2 cellular contexts compared by ENCODE assay signal in the genomic region with DNA sequence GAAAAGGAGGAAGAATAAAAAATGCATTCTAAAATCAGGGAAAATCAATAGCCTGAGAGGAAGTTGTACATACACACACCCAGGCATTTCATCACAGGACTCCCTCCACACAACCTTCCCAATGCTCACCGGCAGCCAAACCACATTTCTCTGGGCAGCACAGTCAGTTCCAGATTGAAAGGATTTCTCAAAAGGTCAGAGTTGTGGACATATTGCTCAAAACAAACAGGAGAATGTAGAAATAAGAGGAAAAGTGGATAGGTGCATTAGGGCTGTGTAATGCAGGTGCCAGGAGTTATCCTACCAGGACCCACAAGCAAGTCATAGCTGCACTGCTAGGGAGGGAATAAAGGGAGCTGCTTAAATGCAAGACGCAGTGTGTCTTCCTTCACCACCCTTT.
A peak's percentile ranks its signal among the peaks of the same experiment; 100 is the strongest.
TF ChIP-seq lines count a peak whose summit lies in the region.

No MANE protein-coding gene starts in this region.

TF ChIP-seq in liver, 16 proteins besides CTCF, POLR2A, EP300 and RAD21 (continued from another document):
- TF ChIP-seq, protein P1, sequence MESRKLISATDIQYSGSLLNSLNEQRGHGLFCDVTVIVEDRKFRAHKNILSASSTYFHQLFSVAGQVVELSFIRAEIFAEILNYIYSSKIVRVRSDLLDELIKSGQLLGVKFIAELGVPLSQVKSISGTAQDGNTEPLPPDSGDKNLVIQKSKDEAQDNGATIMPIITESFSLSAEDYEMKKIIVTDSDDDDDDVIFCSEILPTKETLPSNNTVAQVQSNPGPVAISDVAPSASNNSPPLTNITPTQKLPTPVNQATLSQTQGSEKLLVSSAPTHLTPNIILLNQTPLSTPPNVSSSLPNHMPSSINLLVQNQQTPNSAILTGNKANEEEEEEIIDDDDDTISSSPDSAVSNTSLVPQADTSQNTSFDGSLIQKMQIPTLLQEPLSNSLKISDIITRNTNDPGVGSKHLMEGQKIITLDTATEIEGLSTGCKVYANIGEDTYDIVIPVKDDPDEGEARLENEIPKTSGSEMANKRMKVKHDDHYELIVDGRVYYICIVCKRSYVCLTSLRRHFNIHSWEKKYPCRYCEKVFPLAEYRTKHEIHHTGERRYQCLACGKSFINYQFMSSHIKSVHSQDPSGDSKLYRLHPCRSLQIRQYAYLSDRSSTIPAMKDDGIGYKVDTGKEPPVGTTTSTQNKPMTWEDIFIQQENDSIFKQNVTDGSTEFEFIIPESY (IDR thresholded peaks at IDR 0.05), result peak; percentile 91
- TF ChIP-seq TAF1 (conservative IDR thresholded peaks at IDR 0.05) (peak; percentile 66), FOXA2 (IDR thresholded peaks at IDR 0.05) (peak; percentile 94), HNF4A (conservative IDR thresholded peaks at IDR 0.05) (peak; percentile 90 to 95), RXRA (IDR thresholded peaks at IDR 0.05) (peak; percentile 95 to 97), HNF4G (IDR thresholded peaks at IDR 0.05) (peak; percentile 85), NR2F2 (IDR thresholded peaks at IDR 0.05) (peak; percentile 98), EGR1 (IDR thresholded peaks at IDR 0.05; ENCODE audit: low read depth in 2 of 2) (peak; percentile 89 to 92)
- TF ChIP-seq, protein P2, sequence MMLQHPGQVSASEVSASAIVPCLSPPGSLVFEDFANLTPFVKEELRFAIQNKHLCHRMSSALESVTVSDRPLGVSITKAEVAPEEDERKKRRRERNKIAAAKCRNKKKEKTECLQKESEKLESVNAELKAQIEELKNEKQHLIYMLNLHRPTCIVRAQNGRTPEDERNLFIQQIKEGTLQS (IDR thresholded peaks at IDR 0.05), result peak; percentile 91
- TF ChIP-seq, protein P3, sequence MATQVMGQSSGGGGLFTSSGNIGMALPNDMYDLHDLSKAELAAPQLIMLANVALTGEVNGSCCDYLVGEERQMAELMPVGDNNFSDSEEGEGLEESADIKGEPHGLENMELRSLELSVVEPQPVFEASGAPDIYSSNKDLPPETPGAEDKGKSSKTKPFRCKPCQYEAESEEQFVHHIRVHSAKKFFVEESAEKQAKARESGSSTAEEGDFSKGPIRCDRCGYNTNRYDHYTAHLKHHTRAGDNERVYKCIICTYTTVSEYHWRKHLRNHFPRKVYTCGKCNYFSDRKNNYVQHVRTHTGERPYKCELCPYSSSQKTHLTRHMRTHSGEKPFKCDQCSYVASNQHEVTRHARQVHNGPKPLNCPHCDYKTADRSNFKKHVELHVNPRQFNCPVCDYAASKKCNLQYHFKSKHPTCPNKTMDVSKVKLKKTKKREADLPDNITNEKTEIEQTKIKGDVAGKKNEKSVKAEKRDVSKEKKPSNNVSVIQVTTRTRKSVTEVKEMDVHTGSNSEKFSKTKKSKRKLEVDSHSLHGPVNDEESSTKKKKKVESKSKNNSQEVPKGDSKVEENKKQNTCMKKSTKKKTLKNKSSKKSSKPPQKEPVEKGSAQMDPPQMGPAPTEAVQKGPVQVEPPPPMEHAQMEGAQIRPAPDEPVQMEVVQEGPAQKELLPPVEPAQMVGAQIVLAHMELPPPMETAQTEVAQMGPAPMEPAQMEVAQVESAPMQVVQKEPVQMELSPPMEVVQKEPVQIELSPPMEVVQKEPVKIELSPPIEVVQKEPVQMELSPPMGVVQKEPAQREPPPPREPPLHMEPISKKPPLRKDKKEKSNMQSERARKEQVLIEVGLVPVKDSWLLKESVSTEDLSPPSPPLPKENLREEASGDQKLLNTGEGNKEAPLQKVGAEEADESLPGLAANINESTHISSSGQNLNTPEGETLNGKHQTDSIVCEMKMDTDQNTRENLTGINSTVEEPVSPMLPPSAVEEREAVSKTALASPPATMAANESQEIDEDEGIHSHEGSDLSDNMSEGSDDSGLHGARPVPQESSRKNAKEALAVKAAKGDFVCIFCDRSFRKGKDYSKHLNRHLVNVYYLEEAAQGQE (IDR thresholded peaks at IDR 0.05), result peak; percentile 49
- TF ChIP-seq, protein P4, sequence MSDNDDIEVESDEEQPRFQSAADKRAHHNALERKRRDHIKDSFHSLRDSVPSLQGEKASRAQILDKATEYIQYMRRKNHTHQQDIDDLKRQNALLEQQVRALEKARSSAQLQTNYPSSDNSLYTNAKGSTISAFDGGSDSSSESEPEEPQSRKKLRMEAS (IDR thresholded peaks at IDR 0.05), result peak; percentile 100

TF ChIP-seq in GM23338, 12 proteins besides CTCF, POLR2A, EP300 and RAD21 (continued from another document):
- TF ChIP-seq, protein P5, sequence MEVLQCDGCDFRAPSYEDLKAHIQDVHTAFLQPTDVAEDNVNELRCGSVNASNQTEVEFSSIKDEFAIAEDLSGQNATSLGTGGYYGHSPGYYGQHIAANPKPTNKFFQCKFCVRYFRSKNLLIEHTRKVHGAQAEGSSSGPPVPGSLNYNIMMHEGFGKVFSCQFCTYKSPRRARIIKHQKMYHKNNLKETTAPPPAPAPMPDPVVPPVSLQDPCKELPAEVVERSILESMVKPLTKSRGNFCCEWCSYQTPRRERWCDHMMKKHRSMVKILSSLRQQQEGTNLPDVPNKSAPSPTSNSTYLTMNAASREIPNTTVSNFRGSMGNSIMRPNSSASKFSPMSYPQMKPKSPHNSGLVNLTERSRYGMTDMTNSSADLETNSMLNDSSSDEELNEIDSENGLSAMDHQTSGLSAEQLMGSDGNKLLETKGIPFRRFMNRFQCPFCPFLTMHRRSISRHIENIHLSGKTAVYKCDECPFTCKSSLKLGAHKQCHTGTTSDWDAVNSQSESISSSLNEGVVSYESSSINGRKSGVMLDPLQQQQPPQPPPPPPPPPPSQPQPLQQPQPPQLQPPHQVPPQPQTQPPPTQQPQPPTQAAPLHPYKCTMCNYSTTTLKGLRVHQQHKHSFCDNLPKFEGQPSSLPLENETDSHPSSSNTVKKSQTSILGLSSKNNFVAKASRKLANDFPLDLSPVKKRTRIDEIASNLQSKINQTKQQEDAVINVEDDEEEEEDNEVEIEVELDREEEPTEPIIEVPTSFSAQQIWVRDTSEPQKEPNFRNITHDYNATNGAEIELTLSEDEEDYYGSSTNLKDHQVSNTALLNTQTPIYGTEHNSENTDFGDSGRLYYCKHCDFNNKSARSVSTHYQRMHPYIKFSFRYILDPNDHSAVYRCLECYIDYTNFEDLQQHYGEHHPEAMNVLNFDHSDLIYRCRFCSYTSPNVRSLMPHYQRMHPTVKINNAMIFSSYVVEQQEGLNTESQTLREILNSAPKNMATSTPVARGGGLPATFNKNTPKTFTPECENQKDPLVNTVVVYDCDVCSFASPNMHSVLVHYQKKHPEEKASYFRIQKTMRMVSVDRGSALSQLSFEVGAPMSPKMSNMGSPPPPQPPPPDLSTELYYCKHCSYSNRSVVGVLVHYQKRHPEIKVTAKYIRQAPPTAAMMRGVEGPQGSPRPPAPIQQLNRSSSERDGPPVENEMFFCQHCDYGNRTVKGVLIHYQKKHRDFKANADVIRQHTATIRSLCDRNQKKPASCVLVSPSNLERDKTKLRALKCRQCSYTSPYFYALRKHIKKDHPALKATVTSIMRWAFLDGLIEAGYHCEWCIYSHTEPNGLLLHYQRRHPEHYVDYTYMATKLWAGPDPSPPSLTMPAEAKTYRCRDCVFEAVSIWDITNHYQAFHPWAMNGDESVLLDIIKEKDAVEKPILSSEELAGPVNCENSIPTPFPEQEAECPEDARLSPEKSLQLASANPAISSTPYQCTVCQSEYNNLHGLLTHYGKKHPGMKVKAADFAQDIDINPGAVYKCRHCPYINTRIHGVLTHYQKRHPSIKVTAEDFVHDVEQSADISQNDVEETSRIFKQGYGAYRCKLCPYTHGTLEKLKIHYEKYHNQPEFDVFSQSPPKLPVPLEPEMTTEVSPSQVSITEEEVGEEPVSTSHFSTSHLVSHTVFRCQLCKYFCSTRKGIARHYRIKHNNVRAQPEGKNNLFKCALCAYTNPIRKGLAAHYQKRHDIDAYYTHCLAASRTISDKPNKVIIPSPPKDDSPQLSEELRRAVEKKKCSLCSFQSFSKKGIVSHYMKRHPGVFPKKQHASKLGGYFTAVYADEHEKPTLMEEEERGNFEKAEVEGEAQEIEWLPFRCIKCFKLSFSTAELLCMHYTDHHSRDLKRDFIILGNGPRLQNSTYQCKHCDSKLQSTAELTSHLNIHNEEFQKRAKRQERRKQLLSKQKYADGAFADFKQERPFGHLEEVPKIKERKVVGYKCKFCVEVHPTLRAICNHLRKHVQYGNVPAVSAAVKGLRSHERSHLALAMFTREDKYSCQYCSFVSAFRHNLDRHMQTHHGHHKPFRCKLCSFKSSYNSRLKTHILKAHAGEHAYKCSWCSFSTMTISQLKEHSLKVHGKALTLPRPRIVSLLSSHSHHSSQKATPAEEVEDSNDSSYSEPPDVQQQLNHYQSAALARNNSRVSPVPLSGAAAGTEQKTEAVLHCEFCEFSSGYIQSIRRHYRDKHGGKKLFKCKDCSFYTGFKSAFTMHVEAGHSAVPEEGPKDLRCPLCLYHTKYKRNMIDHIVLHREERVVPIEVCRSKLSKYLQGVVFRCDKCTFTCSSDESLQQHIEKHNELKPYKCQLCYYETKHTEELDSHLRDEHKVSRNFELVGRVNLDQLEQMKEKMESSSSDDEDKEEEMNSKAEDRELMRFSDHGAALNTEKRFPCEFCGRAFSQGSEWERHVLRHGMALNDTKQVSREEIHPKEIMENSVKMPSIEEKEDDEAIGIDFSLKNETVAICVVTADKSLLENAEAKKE (CRISPR knock-in tag; IDR thresholded peaks at IDR 0.05), result no peak
- no peak for TF ChIP-seq CREB1 (CRISPR knock-in tag; IDR thresholded peaks at IDR 0.05; ENCODE audit: low read depth)
- no peak for TF ChIP-seq ZNF331 (CRISPR knock-in tag; IDR thresholded peaks at IDR 0.05; ENCODE audit: low read depth)
- TF ChIP-seq STAT1 (IDR thresholded peaks at IDR 0.05; ENCODE audit: unreplicated experiment), result no peak
- no peak for TF ChIP-seq EZH2phosphoT487 (IDR thresholded peaks at IDR 0.05; ENCODE audit: unreplicated experiment)
- no peak for TF ChIP-seq JUNB (IDR thresholded peaks at IDR 0.05; ENCODE audit: unreplicated experiment)
- no peak for TF ChIP-seq EZH2 (IDR thresholded peaks at IDR 0.05; ENCODE audit: low read depth, unreplicated experiment)
- TF ChIP-seq ZNF114 (CRISPR knock-in tag; IDR thresholded peaks at IDR 0.05), result no peak
- TF ChIP-seq, protein P6, sequence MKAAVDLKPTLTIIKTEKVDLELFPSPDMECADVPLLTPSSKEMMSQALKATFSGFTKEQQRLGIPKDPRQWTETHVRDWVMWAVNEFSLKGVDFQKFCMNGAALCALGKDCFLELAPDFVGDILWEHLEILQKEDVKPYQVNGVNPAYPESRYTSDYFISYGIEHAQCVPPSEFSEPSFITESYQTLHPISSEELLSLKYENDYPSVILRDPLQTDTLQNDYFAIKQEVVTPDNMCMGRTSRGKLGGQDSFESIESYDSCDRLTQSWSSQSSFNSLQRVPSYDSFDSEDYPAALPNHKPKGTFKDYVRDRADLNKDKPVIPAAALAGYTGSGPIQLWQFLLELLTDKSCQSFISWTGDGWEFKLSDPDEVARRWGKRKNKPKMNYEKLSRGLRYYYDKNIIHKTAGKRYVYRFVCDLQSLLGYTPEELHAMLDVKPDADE (IDR thresholded peaks at IDR 0.05), result no peak
- TF ChIP-seq, protein P3 (IDR thresholded peaks at IDR 0.05; ENCODE audit: unreplicated experiment), result no peak
